1 cellular context compared by ENCODE assay signal in genomic region chr6:87155920-87156600, GRCh38.
TF ChIP-seq lines count a peak whose summit lies in the region.

No MANE protein-coding gene starts in this region.

TF ChIP-seq in HepG2, 621 proteins besides CTCF, POLR2A, EP300 and RAD21 (continued from another document):
- TF ChIP-seq ARID5B (CRISPR knock-in tag; IDR thresholded peaks at IDR 0.05): no peak
- no peak for TF ChIP-seq ZKSCAN5 (CRISPR knock-in tag; IDR thresholded peaks at IDR 0.05)
- no peak for TF ChIP-seq TCF12 (IDR thresholded peaks at IDR 0.05)
- TF ChIP-seq TCF12 (CRISPR knock-in tag; IDR thresholded peaks at IDR 0.05): no peak
- 0 out of 2 replicates have a peak, but pooled peaks have one; percentile 3 for TF ChIP-seq ZNF615 (CRISPR knock-in tag; IDR thresholded peaks at IDR 0.05; ENCODE audit: borderline replicate concordance)
- peak; percentile 4; the same call in 1 of the 2 replicates for TF ChIP-seq ZNF235 (CRISPR knock-in tag; IDR thresholded peaks at IDR 0.05; ENCODE audit: borderline replicate concordance)
- TF ChIP-seq, protein P1, sequence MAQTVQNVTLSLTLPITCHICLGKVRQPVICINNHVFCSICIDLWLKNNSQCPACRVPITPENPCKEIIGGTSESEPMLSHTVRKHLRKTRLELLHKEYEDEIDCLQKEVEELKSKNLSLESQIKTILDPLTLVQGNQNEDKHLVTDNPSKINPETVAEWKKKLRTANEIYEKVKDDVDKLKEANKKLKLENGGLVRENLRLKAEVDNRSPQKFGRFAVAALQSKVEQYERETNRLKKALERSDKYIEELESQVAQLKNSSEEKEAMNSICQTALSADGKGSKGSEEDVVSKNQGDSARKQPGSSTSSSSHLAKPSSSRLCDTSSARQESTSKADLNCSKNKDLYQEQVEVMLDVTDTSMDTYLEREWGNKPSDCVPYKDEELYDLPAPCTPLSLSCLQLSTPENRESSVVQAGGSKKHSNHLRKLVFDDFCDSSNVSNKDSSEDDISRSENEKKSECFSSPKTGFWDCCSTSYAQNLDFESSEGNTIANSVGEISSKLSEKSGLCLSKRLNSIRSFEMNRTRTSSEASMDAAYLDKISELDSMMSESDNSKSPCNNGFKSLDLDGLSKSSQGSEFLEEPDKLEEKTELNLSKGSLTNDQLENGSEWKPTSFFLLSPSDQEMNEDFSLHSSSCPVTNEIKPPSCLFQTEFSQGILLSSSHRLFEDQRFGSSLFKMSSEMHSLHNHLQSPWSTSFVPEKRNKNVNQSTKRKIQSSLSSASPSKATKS (CRISPR knock-in tag; IDR thresholded peaks at IDR 0.05): no peak
- no peak for TF ChIP-seq KLF6 (CRISPR knock-in tag; IDR thresholded peaks at IDR 0.05)
- TF ChIP-seq ZNF564 (CRISPR knock-in tag; IDR thresholded peaks at IDR 0.05): no peak
- no peak for TF ChIP-seq ZNF430 (CRISPR knock-in tag; IDR thresholded peaks at IDR 0.05)
- TF ChIP-seq MXI1 (IDR thresholded peaks at IDR 0.05; ENCODE audit: borderline replicate concordance, low read depth, low read length): no peak
- no peak for TF ChIP-seq HCFC1 (IDR thresholded peaks at IDR 0.05; ENCODE audit: low read depth, low read length)
- no peak for TF ChIP-seq TERF1 (CRISPR knock-in tag; IDR thresholded peaks at IDR 0.05)
- TF ChIP-seq THAP7 (CRISPR knock-in tag; IDR thresholded peaks at IDR 0.05): 0 out of 2 replicates have a peak, but pooled peaks have one; percentile 21
- no peak for TF ChIP-seq ZNF3 (CRISPR knock-in tag; IDR thresholded peaks at IDR 0.05)
- TF ChIP-seq ZNF329 (CRISPR knock-in tag; IDR thresholded peaks at IDR 0.05; ENCODE audit: low read depth): peak; percentile 16; the same call in 1 of the 2 replicates
- no peak for TF ChIP-seq ZNF788 (CRISPR knock-in tag; IDR thresholded peaks at IDR 0.05; ENCODE audit: borderline replicate concordance)
- TF ChIP-seq, protein P2, sequence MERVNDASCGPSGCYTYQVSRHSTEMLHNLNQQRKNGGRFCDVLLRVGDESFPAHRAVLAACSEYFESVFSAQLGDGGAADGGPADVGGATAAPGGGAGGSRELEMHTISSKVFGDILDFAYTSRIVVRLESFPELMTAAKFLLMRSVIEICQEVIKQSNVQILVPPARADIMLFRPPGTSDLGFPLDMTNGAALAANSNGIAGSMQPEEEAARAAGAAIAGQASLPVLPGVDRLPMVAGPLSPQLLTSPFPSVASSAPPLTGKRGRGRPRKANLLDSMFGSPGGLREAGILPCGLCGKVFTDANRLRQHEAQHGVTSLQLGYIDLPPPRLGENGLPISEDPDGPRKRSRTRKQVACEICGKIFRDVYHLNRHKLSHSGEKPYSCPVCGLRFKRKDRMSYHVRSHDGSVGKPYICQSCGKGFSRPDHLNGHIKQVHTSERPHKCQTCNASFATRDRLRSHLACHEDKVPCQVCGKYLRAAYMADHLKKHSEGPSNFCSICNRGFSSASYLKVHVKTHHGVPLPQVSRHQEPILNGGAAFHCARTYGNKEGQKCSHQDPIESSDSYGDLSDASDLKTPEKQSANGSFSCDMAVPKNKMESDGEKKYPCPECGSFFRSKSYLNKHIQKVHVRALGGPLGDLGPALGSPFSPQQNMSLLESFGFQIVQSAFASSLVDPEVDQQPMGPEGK (CRISPR knock-in tag; IDR thresholded peaks at IDR 0.05): peak; percentile 59; the same call in 1 of the 2 replicates
- 0 out of 2 replicates have a peak, but pooled peaks have one; percentile 17 for TF ChIP-seq DZIP1 (CRISPR knock-in tag; IDR thresholded peaks at IDR 0.05)
- TF ChIP-seq SP5 (CRISPR knock-in tag; IDR thresholded peaks at IDR 0.05; ENCODE audit: borderline replicate concordance, low read depth): peak; percentile 28; the same call in 1 of the 2 replicates
